7 cellular contexts compared by ENCODE assay signal in genomic region chrX:40006025-40007017, GRCh38.
DNase-seq lines count a peak whose midpoint lies in the region; ATAC-seq and TF ChIP-seq lines count a peak whose summit lies in the region.

No MANE protein-coding gene starts in this region.

- H3K36me3 ChIP-seq in Loucy (ENCODE audit: insufficient read depth, low read length), result no peaks in the 10 kb centered on the region

- no peaks in the 10 kb centered on the region for H3K36me3 Mint-ChIP-seq in activated naive CD4-positive, alpha-beta T cell treated with anti-CD3 and anti-CD28 coated beads for 36 hours (ENCODE audit: low read depth)

- peaks cover 61% of the 10 kb centered on the region for H3K4me1 ChIP-seq in Loucy (ENCODE audit: insufficient read depth, low read length, poor library complexity, severe bottlenecking)

- H3K9me3 ChIP-seq in Loucy (ENCODE audit: insufficient read depth, low read depth, low read length), result no peaks in the 10 kb centered on the region

- H3K9ac ChIP-seq in Loucy (ENCODE audit: low read depth, low read length, poor library complexity, severe bottlenecking), result peak overlapping the region; percentile 99

- peak; percentile 38; the same call in 1 of the 2 replicates for TF ChIP-seq CTCF in Loucy (conservative IDR thresholded peaks at IDR 0.05; ENCODE audit: low read length)

- intact Hi-C loops in activated naive CD4-positive, alpha-beta T cell treated with anti-CD3 and anti-CD28 coated beads for 36 hours (cut with micrococcal nuclease), result loop anchor here (2.0 to 10.0 kb wide), 3 partner anchors 152 to 392 kb away; no protein-coding TSS in a partner anchor

- CTCF ChIA-PET in activated naive CD4-positive, alpha-beta T cell treated with anti-CD3 and anti-CD28 coated beads for 36 hours (lab: Charles Lee), result interaction anchor here (0.8 to 1.5 kb wide), 4 partner anchors 8 to 261 kb away, joined by 3 to 5 read pairs (median 4); no protein-coding TSS in a partner anchor

- H3K9me2 ChIP-seq in Loucy (replicated peaks; ENCODE audit: low read depth, low read length), result no peaks in the 10 kb centered on the region

- H4K20me1 ChIP-seq in Loucy (ENCODE audit: insufficient read depth, low read length, poor library complexity, severe bottlenecking), result peaks cover 4% of the 10 kb centered on the region

- peak overlapping the region; percentile 86 for H3K4me3 ChIP-seq in Loucy (ENCODE audit: low read length, poor library complexity, severe bottlenecking)

- no peak overlapping the region for H3K27ac Mint-ChIP-seq in activated naive CD4-positive, alpha-beta T cell treated with anti-CD3 and anti-CD28 coated beads for 36 hours
- no peak overlapping the region for H3K27ac Mint-ChIP-seq in stimulated activated naive CD8-positive, alpha-beta T cell treated with anti-CD3 and anti-CD28 coated beads, Interleukin-15, amount 100 ng/mL, for 72 hours

- H3K4me3 Mint-ChIP-seq in activated naive CD4-positive, alpha-beta T cell treated with anti-CD3 and anti-CD28 coated beads for 36 hours, result peak overlapping the region; percentile 36
- peak overlapping the region; percentile 59 to 84 for H3K4me3 Mint-ChIP-seq in stimulated activated naive CD8-positive, alpha-beta T cell treated with anti-CD3 and anti-CD28 coated beads, Interleukin-15, amount 100 ng/mL, for 72 hours

- H3K4me2 ChIP-seq in Loucy (ENCODE audit: low read depth, low read length, poor library complexity, severe bottlenecking), result peak overlapping the region; percentile 91

- H3K27me3 ChIP-seq in Loucy (ENCODE audit: insufficient read depth, low read length, poor library complexity, severe bottlenecking), result no peaks in the 10 kb centered on the region

- peaks cover 37% of the 10 kb centered on the region for H3K27me3 Mint-ChIP-seq in activated naive CD4-positive, alpha-beta T cell treated with anti-CD3 and anti-CD28 coated beads for 36 hours (ENCODE audit: low read depth)
- H3K27me3 Mint-ChIP-seq in stimulated activated naive CD8-positive, alpha-beta T cell treated with anti-CD3 and anti-CD28 coated beads, Interleukin-15, amount 100 ng/mL, for 72 hours, result peaks cover 33% of the 10 kb centered on the region

- DNase-seq in activated naive CD4-positive, alpha-beta T cell treated with anti-CD3 and anti-CD28 coated beads for 36 hours, result peak; percentile 47
- DNase-seq in iPS-NIHi11 (ENCODE audit: low spot score) (peak; percentile 55), NCI-H1048 (lab: John Stamatoyannopoulos, UW) (no peak)
- DNase-seq in stimulated activated naive CD8-positive, alpha-beta T cell treated with anti-CD3 and anti-CD28 coated beads, Interleukin-15, amount 100 ng/mL, for 72 hours, result peak; percentile 49 to 52

- H3K4me1 Mint-ChIP-seq in activated naive CD4-positive, alpha-beta T cell treated with anti-CD3 and anti-CD28 coated beads for 36 hours (ENCODE audit: low read depth), result peaks cover 28% of the 10 kb centered on the region
- peaks cover 62% of the 10 kb centered on the region for H3K4me1 Mint-ChIP-seq in stimulated activated naive CD8-positive, alpha-beta T cell treated with anti-CD3 and anti-CD28 coated beads, Interleukin-15, amount 100 ng/mL, for 72 hours

- peak; percentile 74 for ATAC-seq in stimulated activated naive CD8-positive, alpha-beta T cell treated with anti-CD3 and anti-CD28 coated beads, Interleukin-15, amount 100 ng/mL, for 72 hours
- ATAC-seq in HG03097 (IDR thresholded peaks at IDR 0.05; ENCODE audit: low FRiP score, unreplicated experiment) (no peak), HG03520 (IDR thresholded peaks at IDR 0.05; ENCODE audit: unreplicated experiment) (no peak)

- H3K9me3 Mint-ChIP-seq in activated naive CD4-positive, alpha-beta T cell treated with anti-CD3 and anti-CD28 coated beads for 36 hours, result no peaks in the 10 kb centered on the region
- H3K9me3 Mint-ChIP-seq in stimulated activated naive CD8-positive, alpha-beta T cell treated with anti-CD3 and anti-CD28 coated beads, Interleukin-15, amount 100 ng/mL, for 72 hours, result no peaks in the 10 kb centered on the region

- H2AFZ ChIP-seq in Loucy (ENCODE audit: low read length), result 0 out of 2 replicates have a peak overlapping the region, but pooled peaks have one; percentile 23

- H3F3A ChIP-seq in Loucy (ENCODE audit: low read depth), result peaks cover 3% of the 10 kb centered on the region; the same call in 1 of the 2 replicates

- peaks cover 82% of the 10 kb centered on the region for H3K79me2 ChIP-seq in Loucy (ENCODE audit: insufficient read depth, low read length)
